In genomic region chr22:44422742-44423370, GRCh38 we compare ENCODE assay signal across 27 cellular contexts.
DNase-seq lines count a peak whose midpoint lies in the region; ATAC-seq, FAIRE-seq and TF ChIP-seq lines count a peak whose summit lies in the region.
"Had no signal": no experiment of that assay in that cellular context is flagged by ENCODE, and none has a peak within 500 bp of the region (broad histone marks: within the 10 kb centered on the region; RNA-seq: fewer than 3 reads in every experiment).

No MANE protein-coding gene starts in this region.

- H3K23ac ChIP-seq in mesendoderm (ENCODE audit: low read length), result no peak overlapping the region

- no peak for TF ChIP-seq CTCF in PC-3 (conservative IDR thresholded peaks at IDR 0.05; ENCODE audit: low read depth, low read length)

- no peak overlapping the region for H3K27ac Mint-ChIP-seq in activated CD4-positive, alpha-beta memory T cell treated with anti-CD3 and anti-CD28 coated beads, Interleukin-2, amount 10 ng/mL, durations not matched to agents 7 days and 5 days
- H3K27ac Mint-ChIP-seq: activated CD8-positive, alpha-beta T cell treated with anti-CD3 and anti-CD28 coated beads, Interleukin-2, amount 10 ng/mL, durations not matched to agents 7 days and 5 days; activated naive CD8-positive, alpha-beta T cell treated with anti-CD3 and anti-CD28 coated beads, Interleukin-2, amount 50 U/mL, for 24 hours; dendritic cell treated with granulocyte-macrophage colony-stimulating factor and Interleukin-4, amounts not matched to agents 40 ng/mL and 50 ng/mL, for 4 days; memory B cell; naive B cell; stimulated activated memory B cell treated with anti-CD40 and anti-IgM and Interleukin-4, amounts not matched to agents 10 μg/mL and 1 μg/mL and 100 μg/mL, for 72 hours; T-helper 1 cell treated with Interleukin-12 subunit alpha and Interleukin-12 subunit beta and Interleukin-4 antibody, amounts not matched to agents 30 μg/mL and 1 μg/mL, for 36 hours had no signal

- H3K18ac ChIP-seq in mesendoderm (ENCODE audit: low read length), result no peak overlapping the region

- H3K27ac ChIP-seq in PC-3 (ENCODE audit: low read length) (no peak overlapping the region), mesendoderm (ENCODE audit: low read depth, low read length) (no peak overlapping the region)
- H3K27ac ChIP-seq: BLaER1 treated with 17β-estradiol and CSF1 and Interleukin-3, amounts not matched to agents 10 nM and 100 nM; esophagus squamous epithelium; parathyroid adenoma; right lobe of liver had no signal

- H2BK5ac ChIP-seq in mesendoderm (ENCODE audit: low read length), result no peak overlapping the region

- no peak overlapping the region for H3K4ac ChIP-seq in mesendoderm (ENCODE audit: low read depth, low read length)

- H2BK120ac ChIP-seq in mesendoderm (ENCODE audit: low read depth, low read length), result no peak overlapping the region

- no CpG with 5 or more reads among the region's 12 CpGs for WGBS in mesendoderm (ENCODE audit: extremely low coverage, insufficient coverage, low lambda C conversion rate)

- no peaks in the 10 kb centered on the region for H4K20me1 ChIP-seq in PC-3 (ENCODE audit: low read length)
- H4K20me1 ChIP-seq: BLaER1 treated with 17β-estradiol and CSF1 and Interleukin-3, amounts not matched to agents 10 nM and 100 nM had no signal

- H3K4me3 ChIP-seq in H7 (ENCODE audit: insufficient read depth, low read depth, low read length) (no peak overlapping the region), PC-3 (ENCODE audit: low read length) (no peak overlapping the region), mesendoderm (ENCODE audit: low read length) (no peak overlapping the region)
- H3K4me3 ChIP-seq: BLaER1 treated with 17β-estradiol and CSF1 and Interleukin-3, amounts not matched to agents 10 nM and 100 nM; esophagus squamous epithelium; heart right ventricle; right lobe of liver had no signal

- H3K27me3 Mint-ChIP-seq in activated CD4-positive, alpha-beta memory T cell treated with anti-CD3 and anti-CD28 coated beads, Interleukin-2, amount 10 ng/mL, durations not matched to agents 7 days and 5 days, result peaks cover 10% of the 10 kb centered on the region

- H3K4me3 Mint-ChIP-seq in activated CD4-positive, alpha-beta memory T cell treated with anti-CD3 and anti-CD28 coated beads, Interleukin-2, amount 10 ng/mL, durations not matched to agents 7 days and 5 days, result no peak overlapping the region
- H3K4me3 Mint-ChIP-seq: activated CD8-positive, alpha-beta T cell treated with anti-CD3 and anti-CD28 coated beads, Interleukin-2, amount 10 ng/mL, durations not matched to agents 7 days and 5 days; activated naive CD8-positive, alpha-beta T cell treated with anti-CD3 and anti-CD28 coated beads, Interleukin-2, amount 50 U/mL, for 24 hours; central memory CD8-positive, alpha-beta T cell; dendritic cell treated with granulocyte-macrophage colony-stimulating factor and Interleukin-4, amounts not matched to agents 40 ng/mL and 50 ng/mL, for 4 days; memory B cell; naive B cell; stimulated activated memory B cell treated with anti-CD40 and anti-IgM and Interleukin-4, amounts not matched to agents 10 μg/mL and 1 μg/mL and 100 μg/mL, for 72 hours; T-helper 1 cell treated with Interleukin-12 subunit alpha and Interleukin-12 subunit beta and Interleukin-4 antibody, amounts not matched to agents 30 μg/mL and 1 μg/mL, for 36 hours had no signal

- DNase-seq in H7, result peak; percentile 16
- DNase-seq in PC-3, result peak; percentile 30
- DNase-seq in mesendoderm, result peak; percentile 23
- DNase-seq in sciatic nerve (ENCODE audit: low spot score), result peak; percentile 28
- no peak for DNase-seq in GM19239 (ENCODE audit: insufficient read length, low spot score)
- DNase-seq in activated CD4-positive, alpha-beta memory T cell treated with anti-CD3 and anti-CD28 coated beads, Interleukin-2, amount 10 ng/mL, durations not matched to agents 7 days and 5 days, result no peak
- DNase-seq in SHP77 (lab: John Stamatoyannopoulos, UW), result no peak
- DNase-seq: activated CD4-positive, alpha-beta T cell treated with anti-CD3 and anti-CD28 coated beads for 1 hour; activated CD8-positive, alpha-beta T cell treated with anti-CD3 and anti-CD28 coated beads, Interleukin-2, amount 10 ng/mL, durations not matched to agents 7 days and 5 days; activated naive CD8-positive, alpha-beta T cell treated with anti-CD3 and anti-CD28 coated beads, Interleukin-2, amount 50 U/mL, for 24 hours; COR-L47; DND-41; esophagus squamous epithelium; foreskin melanocyte; heart right ventricle; naive B cell; stimulated activated CD4-positive, alpha-beta T cell treated with anti-CD3 and anti-CD28 coated beads, Interleukin-4, amount 100 ng/mL, for 4 hours had no signal

- H3K27me3 ChIP-seq in H7 (ENCODE audit: control insufficient read depth, insufficient read depth, low read length) (no peaks in the 10 kb centered on the region), PC-3 (ENCODE audit: low read length) (no peaks in the 10 kb centered on the region), mesendoderm (ENCODE audit: insufficient read depth, low read length, poor library complexity) (no peaks in the 10 kb centered on the region)
- H3K27me3 ChIP-seq: BLaER1 treated with 17β-estradiol and CSF1 and Interleukin-3, amounts not matched to agents 10 nM and 100 nM; right lobe of liver had no signal

- H3F3A ChIP-seq in PC-3 (ENCODE audit: low read length, unreplicated experiment), result no peaks in the 10 kb centered on the region

- H3K9ac ChIP-seq in PC-3 (ENCODE audit: low read length), result no peak overlapping the region
- no peak overlapping the region for H3K9ac ChIP-seq in mesendoderm (ENCODE audit: low read length)
- H3K9ac ChIP-seq: BLaER1 treated with 17β-estradiol and CSF1 and Interleukin-3, amounts not matched to agents 10 nM and 100 nM; parathyroid adenoma had no signal

- CTCF ChIA-PET in PC-3 (lab: Charles Lee), result no interaction called here
- CTCF ChIA-PET in activated CD4-positive, alpha-beta memory T cell treated with anti-CD3 and anti-CD28 coated beads, Interleukin-2, amount 10 ng/mL, durations not matched to agents 7 days and 5 days (lab: Charles Lee), result no interaction called here

- no peak overlapping the region for H2AFZ ChIP-seq in PC-3 (ENCODE audit: low read length)
- H2AFZ ChIP-seq: parathyroid adenoma had no signal

- H3K79me1 ChIP-seq in mesendoderm (ENCODE audit: low read length), result no peaks in the 10 kb centered on the region

- H2BK15ac ChIP-seq in mesendoderm (replicated peaks; ENCODE audit: low read depth), result no peak overlapping the region

- H3K36me3 ChIP-seq in H7 (replicated peaks; ENCODE audit: control insufficient read depth, insufficient read depth, low read length), result no peaks in the 10 kb centered on the region
- no peaks in the 10 kb centered on the region for H3K36me3 ChIP-seq in PC-3 (ENCODE audit: low read depth, low read length)
- no peaks in the 10 kb centered on the region for H3K36me3 ChIP-seq in mesendoderm (ENCODE audit: control insufficient read depth, insufficient read depth, low read length)
- H3K36me3 ChIP-seq: BLaER1 treated with 17β-estradiol and CSF1 and Interleukin-3, amounts not matched to agents 10 nM and 100 nM; esophagus squamous epithelium; heart right ventricle; right lobe of liver had no signal

- H3K36me3 Mint-ChIP-seq in activated CD4-positive, alpha-beta memory T cell treated with anti-CD3 and anti-CD28 coated beads, Interleukin-2, amount 10 ng/mL, durations not matched to agents 7 days and 5 days (ENCODE audit: low read depth), result no peaks in the 10 kb centered on the region
- H3K36me3 Mint-ChIP-seq: memory B cell; stimulated activated memory B cell treated with anti-CD40 and anti-IgM and Interleukin-4, amounts not matched to agents 10 μg/mL and 1 μg/mL and 100 μg/mL, for 72 hours had no signal

- POLR2A ChIA-PET in PC-3 (lab: Charles Lee; ENCODE audit: unreplicated experiment), result no interaction called here
- POLR2A ChIA-PET in activated CD4-positive, alpha-beta memory T cell treated with anti-CD3 and anti-CD28 coated beads, Interleukin-2, amount 10 ng/mL, durations not matched to agents 7 days and 5 days (lab: Charles Lee), result no interaction called here

- H3K56ac ChIP-seq in mesendoderm (ENCODE audit: low read length), result no peak overlapping the region

- no peaks in the 10 kb centered on the region for H3K4me1 Mint-ChIP-seq in activated CD4-positive, alpha-beta memory T cell treated with anti-CD3 and anti-CD28 coated beads, Interleukin-2, amount 10 ng/mL, durations not matched to agents 7 days and 5 days
- H3K4me1 Mint-ChIP-seq: activated naive CD8-positive, alpha-beta T cell treated with anti-CD3 and anti-CD28 coated beads, Interleukin-2, amount 50 U/mL, for 24 hours; central memory CD8-positive, alpha-beta T cell; memory B cell; naive B cell; stimulated activated memory B cell treated with anti-CD40 and anti-IgM and Interleukin-4, amounts not matched to agents 10 μg/mL and 1 μg/mL and 100 μg/mL, for 72 hours had no signal

- no peak overlapping the region for H4K5ac ChIP-seq in mesendoderm (ENCODE audit: low read length)

- H3K9me3 Mint-ChIP-seq in activated CD4-positive, alpha-beta memory T cell treated with anti-CD3 and anti-CD28 coated beads, Interleukin-2, amount 10 ng/mL, durations not matched to agents 7 days and 5 days, result peaks cover 5% of the 10 kb centered on the region

- H4K8ac ChIP-seq in mesendoderm (ENCODE audit: low read depth, low read length), result no peak overlapping the region

- H2AK5ac ChIP-seq in mesendoderm (ENCODE audit: low read length), result no peak overlapping the region

- H3K9me3 ChIP-seq in PC-3 (ENCODE audit: low read length), result 0 out of 2 replicates have a peak, but pooled peaks cover 10% of the 10 kb centered on the region
- H3K9me3 ChIP-seq: right lobe of liver had no signal

- intact Hi-C loops in PC-3 (cut with micrococcal nuclease) (no loop called here), sciatic nerve (cut with DNase I) (no loop called here)

- peak; percentile 78 for ATAC-seq in PC-3
- ATAC-seq in sciatic nerve, result no peak
- ATAC-seq: activated CD8-positive, alpha-beta T cell treated with anti-CD3 and anti-CD28 coated beads, Interleukin-2, amount 10 ng/mL, durations not matched to agents 7 days and 5 days; activated naive CD8-positive, alpha-beta T cell treated with anti-CD3 and anti-CD28 coated beads, Interleukin-2, amount 50 U/mL, for 24 hours; right lobe of liver; stimulated activated memory B cell treated with anti-CD40 and anti-IgM and Interleukin-4, amounts not matched to agents 10 μg/mL and 1 μg/mL and 100 μg/mL, for 72 hours had no signal

- H3K4me1 ChIP-seq in PC-3 (ENCODE audit: insufficient read depth, low read length) (peaks cover 3% of the 10 kb centered on the region; the same call in 1 of the 2 replicates), mesendoderm (ENCODE audit: control insufficient read depth, low read depth, low read length) (peaks cover 4% of the 10 kb centered on the region)
- H3K4me1 ChIP-seq: BLaER1 treated with 17β-estradiol and CSF1 and Interleukin-3, amounts not matched to agents 10 nM and 100 nM; esophagus squamous epithelium; parathyroid adenoma; right lobe of liver had no signal

- no TSS peak for BruUV-seq in PC-3 (replicated peaks; lab: Mats Ljungman, UMichigan)

- no peaks in the 10 kb centered on the region for H3K9me2 ChIP-seq in PC-3 (replicated peaks; ENCODE audit: low read length)

- H3K79me2 ChIP-seq in PC-3 (ENCODE audit: low read length), result no peaks in the 10 kb centered on the region
- H3K79me2 ChIP-seq in mesendoderm (ENCODE audit: control insufficient read depth, insufficient read depth, low read length), result no peaks in the 10 kb centered on the region
- H3K79me2 ChIP-seq: parathyroid adenoma had no signal

- H3K4me2 ChIP-seq in PC-3 (ENCODE audit: low read length) (no peak overlapping the region), mesendoderm (ENCODE audit: low read length) (no peak overlapping the region)
- H3K4me2 ChIP-seq: BLaER1 treated with 17β-estradiol and CSF1 and Interleukin-3, amounts not matched to agents 10 nM and 100 nM had no signal

- FAIRE-seq in GM19239 (lab: Jason Lieb, UNC), result no peak
- FAIRE-seq: endometrium, TTC549 had no signal

Comparison
In these comparisons a context has a peak if more than half of its experiments do, and no peak if none do; other contexts are left out.
1. DNase-seq: peak in H7 (single experiment), PC-3 (single experiment), mesendoderm (single experiment) and sciatic nerve (single experiment); none in GM19239 (single experiment), activated CD4-positive, alpha-beta memory T cell treated with anti-CD3 and anti-CD28 coated beads, Interleukin-2, amount 10 ng/mL, durations not matched to agents 7 days and 5 days (single experiment) and SHP77 (0 of 2).